18 cellular contexts compared by ENCODE assay signal in the genomic region with DNA sequence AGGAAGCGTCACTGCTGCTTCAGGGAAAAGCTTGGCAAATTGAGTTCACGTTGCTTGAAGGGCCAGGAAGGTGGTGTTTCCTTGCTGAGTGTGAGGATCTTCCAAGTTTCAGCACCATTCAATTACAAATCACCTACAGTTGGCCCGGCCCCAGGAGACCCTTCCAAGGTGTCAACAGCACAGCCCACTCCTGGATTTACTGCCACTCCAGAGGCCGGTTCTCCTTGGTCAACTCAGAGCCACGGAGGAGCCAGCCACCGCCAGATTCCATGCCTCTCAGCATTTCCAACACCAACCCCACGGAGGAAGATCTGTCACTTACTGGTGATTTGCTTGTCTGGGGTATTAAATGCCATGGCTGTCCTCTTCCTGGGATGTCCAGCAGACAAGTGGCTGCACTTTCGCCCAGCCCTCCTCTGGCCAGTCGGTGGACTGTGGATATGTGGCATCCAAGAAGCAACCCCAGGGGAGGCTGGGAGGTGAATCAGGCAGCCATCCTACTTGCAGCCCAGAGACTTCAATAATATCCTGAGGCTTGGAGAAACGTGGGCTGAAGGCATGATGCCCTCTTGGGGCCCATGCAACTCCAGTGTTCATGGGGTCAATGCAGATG.
"Had no signal": no experiment of that assay in that cellular context is flagged by ENCODE, and none has a peak within 500 bp of the region (broad histone marks: within the 10 kb centered on the region; RNA-seq: fewer than 3 reads in every experiment).

No MANE protein-coding gene starts in this region.

- H3K27me3 ChIP-seq: gastrocnemius medialis, thyroid gland, uterus had no signal

- H3K4me1 ChIP-seq: esophagus muscularis mucosa, gastrocnemius medialis, heart right ventricle, suprapubic skin, thyroid gland, uterus had no signal

- ATAC-seq: effector memory CD8-positive, alpha-beta T cell; gastrocnemius medialis; heart right ventricle; left ventricle myocardium superior; stimulated activated effector memory CD8-positive, alpha-beta T cell treated with anti-CD3 and anti-CD28 coated beads, Interleukin-12 subunit alpha, Interleukin-12 subunit beta, amount 100 ng/mL, for 72 hours; stimulated activated naive CD8-positive, alpha-beta T cell treated with anti-CD3 and anti-CD28 coated beads, Interleukin-15, Interleukin-2, amounts not matched to agents 100 U/mL and 50 U/mL, for 24 hours had no signal

- H3K9me3 ChIP-seq: esophagus muscularis mucosa, gastrocnemius medialis, heart right ventricle, suprapubic skin, thyroid gland, uterus had no signal

- H3K36me3 ChIP-seq: esophagus muscularis mucosa, gastrocnemius medialis, heart right ventricle, suprapubic skin, thyroid gland, uterus had no signal

- H3K4me3 ChIP-seq: esophagus muscularis mucosa, gastrocnemius medialis, heart right ventricle, lung, suprapubic skin, thyroid gland, uterus had no signal

- H3K27ac ChIP-seq: epithelial cell of prostate, esophagus muscularis mucosa, gastrocnemius medialis, heart right ventricle, suprapubic skin, thyroid gland, uterus had no signal

- DNase-seq: cerebellar nuclear complex; effector memory CD8-positive, alpha-beta T cell; gastrocnemius medialis; heart right ventricle; hypothalamus; left ventricle myocardium superior; mesendoderm; small intestine; stimulated activated CD4-positive, alpha-beta T cell treated with anti-CD3 and anti-CD28 coated beads, Interleukin-4, amount 100 ng/mL, for 1 hour; stimulated activated CD8-positive, alpha-beta memory T cell treated with anti-CD3 and anti-CD28 coated beads, Interleukin-4, amount 100 ng/mL, for 48 hours; stimulated activated naive CD8-positive, alpha-beta T cell treated with anti-CD3 and anti-CD28 coated beads, Interleukin-15, Interleukin-2, amounts not matched to agents 100 U/mL and 50 U/mL, for 24 hours; thyroid gland; uterus had no signal
